19 cellular contexts compared by ENCODE assay signal in the genomic region with DNA sequence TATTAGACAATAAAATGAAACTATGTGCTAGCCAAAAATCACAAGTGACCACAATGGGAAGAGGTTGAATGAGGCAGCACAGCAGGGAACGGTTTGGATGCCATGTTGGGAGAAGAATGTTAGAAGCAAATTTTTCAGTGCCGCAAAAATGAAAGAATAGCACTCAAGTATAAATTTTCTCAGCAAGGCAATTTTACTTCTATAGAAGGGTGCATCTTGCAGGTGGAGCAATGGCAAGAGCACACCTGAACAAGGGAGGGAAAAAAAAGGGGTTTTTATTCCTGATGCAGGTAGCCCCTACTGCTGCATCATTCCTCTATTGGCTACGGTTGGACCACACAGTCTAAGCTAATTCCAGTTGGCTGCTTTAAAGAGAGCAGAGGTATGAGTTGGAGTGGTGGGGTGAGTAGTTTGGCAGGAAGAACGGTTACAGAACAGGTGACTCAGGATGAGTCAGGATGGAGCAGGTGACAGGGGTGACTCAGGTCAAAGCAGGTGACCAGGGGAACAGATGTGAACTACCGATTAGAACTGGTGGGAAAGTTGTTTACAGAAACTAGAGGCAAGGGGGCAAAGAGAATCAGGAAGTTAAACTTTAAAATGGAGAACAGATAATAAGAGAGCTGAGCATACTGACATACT.
"Had no signal": no experiment of that assay in that cellular context is flagged by ENCODE, and none has a peak within 500 bp of the region (broad histone marks: within the 10 kb centered on the region; RNA-seq: fewer than 3 reads in every experiment).

No MANE protein-coding gene starts in this region.

- H3K4me1 ChIP-seq: left lung, suprapubic skin, upper lobe of right lung had no signal

- H3K27ac ChIP-seq: left lung, suprapubic skin, upper lobe of right lung had no signal

- DNase-seq: activated CD4-positive, alpha-beta T cell treated with anti-CD3 and anti-CD28 coated beads, Interleukin-2, amount 50 U/mL, for 1 hour; activated effector memory CD4-positive, alpha-beta T cell treated with Interleukin-2 at 50 U/mL for 16 hours; amniotic stem cell; cerebellar nuclear complex; foreskin fibroblast; left lung; nephron progenitor cell; stimulated activated CD4-positive, alpha-beta T cell treated with anti-CD3 and anti-CD28 coated beads, Interleukin-12 subunit alpha, Interleukin-12 subunit beta, amount 100 ng/mL, for 4 hours; stimulated activated CD4-positive, alpha-beta T cell treated with anti-CD3 and anti-CD28 coated beads, Interleukin-2, amount 100 ng/mL, for 48 hours; stimulated activated CD8-positive, alpha-beta memory T cell treated with anti-CD3 and anti-CD28 coated beads, Interleukin-4, amount 100 ng/mL, for 48 hours; stimulated activated naive CD8-positive, alpha-beta T cell treated with anti-CD3 and anti-CD28 coated beads, Interleukin-15, Interleukin-2, amounts not matched to agents 100 U/mL and 50 U/mL, for 24 hours; T-helper 17 cell; upper lobe of right lung had no signal

- H3K36me3 ChIP-seq: left lung, suprapubic skin, upper lobe of right lung had no signal

- H3K4me1 Mint-ChIP-seq: T-helper 17 cell had no signal

- H3K4me3 Mint-ChIP-seq: dendritic cell treated with granulocyte-macrophage colony-stimulating factor and Interleukin-4, amounts not matched to agents 40 ng/mL and 50 ng/mL, for 4 days; memory B cell; nephron progenitor cell; T-helper 17 cell had no signal

- ATAC-seq: activated naive CD4-positive, alpha-beta T cell treated with anti-CD3 and anti-CD28 coated beads, Interleukin-2, amount 50 U/mL, for 72 hours; esophagus mucosa; left lung; stimulated activated naive CD8-positive, alpha-beta T cell treated with anti-CD3 and anti-CD28 coated beads, Interleukin-15, Interleukin-2, amounts not matched to agents 100 U/mL and 50 U/mL, for 24 hours; T-helper 17 cell; upper lobe of right lung had no signal

- H3K27ac Mint-ChIP-seq: activated naive CD4-positive, alpha-beta T cell treated with anti-CD3 and anti-CD28 coated beads, Interleukin-2, amount 50 U/mL, for 72 hours; dendritic cell treated with granulocyte-macrophage colony-stimulating factor and Interleukin-4, amounts not matched to agents 40 ng/mL and 50 ng/mL, for 4 days; memory B cell; nephron progenitor cell; T-helper 17 cell had no signal

- H3K27me3 Mint-ChIP-seq: brain; dendritic cell treated with granulocyte-macrophage colony-stimulating factor and Interleukin-4, amounts not matched to agents 40 ng/mL and 50 ng/mL, for 4 days; memory B cell had no signal

- H3K4me3 ChIP-seq: left lung, suprapubic skin, upper lobe of right lung had no signal

- H3K36me3 Mint-ChIP-seq: brain had no signal

- H3K27me3 ChIP-seq: left lung, suprapubic skin, upper lobe of right lung had no signal

- H3K9me3 ChIP-seq: upper lobe of right lung had no signal
